Comparison of ENCODE assay signal across 14 cellular contexts in the genomic region with DNA sequence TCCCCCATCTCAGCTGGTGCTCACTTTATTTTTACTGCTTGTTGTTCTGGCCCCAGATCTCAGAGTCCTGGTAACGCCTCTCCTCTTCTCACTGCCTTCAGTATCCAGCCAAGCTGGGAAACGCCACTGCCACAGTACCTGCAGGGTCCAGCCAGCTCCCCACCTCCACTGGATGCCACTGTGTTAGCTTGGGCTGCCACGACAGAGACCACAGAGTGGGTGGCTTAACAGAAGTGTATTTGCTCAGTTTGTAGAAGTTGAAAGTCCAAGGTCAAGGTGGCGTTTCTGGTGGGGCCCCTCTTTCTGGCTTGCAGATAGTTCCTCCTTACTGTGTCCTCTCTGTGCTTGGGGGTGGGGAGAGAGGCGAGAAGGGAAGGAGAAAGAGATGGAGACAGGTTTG.
DNase-seq lines count a peak whose midpoint lies in the region; ATAC-seq and TF ChIP-seq lines count a peak whose summit lies in the region.
"Had no signal": no experiment of that assay in that cellular context is flagged by ENCODE, and none has a peak within 500 bp of the region (broad histone marks: within the 10 kb centered on the region; RNA-seq: fewer than 3 reads in every experiment).

No MANE protein-coding gene starts in this region.

- H3K4me3 Mint-ChIP-seq in H9 (no peak overlapping the region), progenitor cell of endocrine pancreas (ENCODE audit: low read depth) (no peak overlapping the region), CD14-positive monocyte (no peak overlapping the region)
- no peak overlapping the region for H3K4me3 Mint-ChIP-seq in central memory CD8-positive, alpha-beta T cell
- H3K4me3 Mint-ChIP-seq: CD4-positive, alpha-beta T cell; HFFc6 had no signal

- H4K8ac ChIP-seq in H9 (replicated peaks; ENCODE audit: insufficient read length, low read depth, low read length), result no peak overlapping the region

- H3K9me3 ChIP-seq in H9 (ENCODE audit: control insufficient read depth, low read depth, low read length), result no peaks in the 10 kb centered on the region

- H3K23me2 ChIP-seq in H9 (ENCODE audit: insufficient read length, low read depth, low read length, poor library complexity, severe bottlenecking), result no peaks in the 10 kb centered on the region

- H4K91ac ChIP-seq in H9 (ENCODE audit: insufficient read length, low read depth, low read length), result peak overlapping the region; percentile 58

- H3K27ac Mint-ChIP-seq in H9, result no peak overlapping the region; a peak in 1 of 7 replicates
- H3K27ac Mint-ChIP-seq in central memory CD8-positive, alpha-beta T cell (ENCODE audit: low read depth), result peak overlapping the region; percentile 30
- H3K27ac Mint-ChIP-seq in progenitor cell of endocrine pancreas, result peak overlapping the region; percentile 3
- peak overlapping the region in 1 of 7 donors; percentile 13 for H3K27ac Mint-ChIP-seq in CD14-positive monocyte
- H3K27ac Mint-ChIP-seq: CD4-positive, alpha-beta T cell; HFFc6 had no signal

- H2AFZ ChIP-seq in H9 (ENCODE audit: low read length), result no peak overlapping the region

- no peak overlapping the region for H2BK15ac ChIP-seq in H9 (ENCODE audit: low read depth, low read length)

- intact Hi-C loops in CD14-positive monocyte (cut with micrococcal nuclease), result no loop called here

- no peak overlapping the region for H2BK5ac ChIP-seq in H9 (ENCODE audit: insufficient read length, low read length)

- no peaks in the 10 kb centered on the region for H4K20me1 ChIP-seq in H9 (ENCODE audit: control insufficient read depth, insufficient read depth, insufficient read length)

- H3K36me3 Mint-ChIP-seq in H9 (ENCODE audit: insufficient read depth in 1 of 3, low read depth in 3 of 3) (peaks cover 4 to 8% (median 5%) of the 10 kb centered on the region in 3 experiments; a peak in 6 of 7 replicates), progenitor cell of endocrine pancreas (ENCODE audit: insufficient read depth) (peaks cover 13% of the 10 kb centered on the region), CD14-positive monocyte (no peaks in the 10 kb centered on the region)
- H3K36me3 Mint-ChIP-seq in central memory CD8-positive, alpha-beta T cell (ENCODE audit: insufficient read depth), result peaks cover 4% of the 10 kb centered on the region

- no CpG with 5 or more reads among the region's 5 CpGs for WGBS in H9 (ENCODE audit: extremely low coverage, insufficient read length, low lambda C conversion rate)

- peaks cover 3% of the 10 kb centered on the region; the same call in 1 of the 2 replicates for H3K79me2 ChIP-seq in H9 (ENCODE audit: insufficient read depth, low read length)

- no peak overlapping the region for H2BK20ac ChIP-seq in H9 (ENCODE audit: low read depth, low read length, poor library complexity, severe bottlenecking)

- no peak overlapping the region for H4K5ac ChIP-seq in H9 (ENCODE audit: insufficient read length, low read depth, low read length)

- H2BK12ac ChIP-seq in H9 (ENCODE audit: insufficient read length, low read depth, low read length), result no peak overlapping the region

- H3K4me2 ChIP-seq in H9 (ENCODE audit: insufficient read depth, insufficient read length, low read length), result no peak overlapping the region

- peaks cover 0 to 8% of the 10 kb centered on the region in 2 experiments; a peak in 3 of 5 replicates for H3K9me3 Mint-ChIP-seq in H9
- H3K9me3 Mint-ChIP-seq in central memory CD8-positive, alpha-beta T cell, result no peaks in the 10 kb centered on the region
- H3K9me3 Mint-ChIP-seq in progenitor cell of endocrine pancreas (ENCODE audit: low read depth), result peaks cover 3% of the 10 kb centered on the region
- H3K9me3 Mint-ChIP-seq in CD14-positive monocyte, result peaks cover 5 to 14% (median 8%) of the 10 kb centered on the region in 7 donors
- H3K9me3 Mint-ChIP-seq: CD4-positive, alpha-beta T cell; HFFc6 had no signal

- H3K4me1 ChIP-seq in H9 (ENCODE audit: insufficient read depth, low read length), result no peaks in the 10 kb centered on the region

- DNase-seq in NOMO-1 treated with DMSO at 0.1 percent for 48 hours (lab: John Stamatoyannopoulos, UW; ENCODE audit: unreplicated experiment), result peak; percentile 12
- DNase-seq in NOMO-1 treated with dmso at 0.1 percent for 144 hours (lab: John Stamatoyannopoulos, UW; ENCODE audit: unreplicated experiment), result no peak
- DNase-seq in H9, result no peak
- DNase-seq in central memory CD8-positive, alpha-beta T cell (ENCODE audit: low spot score in 2 of 2), result no peak
- DNase-seq in progenitor cell of endocrine pancreas (ENCODE audit: low spot score, unreplicated experiment), result no peak
- no peak for DNase-seq in stimulated activated naive CD4-positive, alpha-beta T cell (lab: John Stamatoyannopoulos, UW)
- DNase-seq in CD14-positive monocyte (ENCODE audit: low spot score), result no peak
- no peak for DNase-seq in NCI-H2227 (lab: John Stamatoyannopoulos, UW; ENCODE audit: unreplicated experiment)
- DNase-seq: Calu3; CD4-positive, alpha-beta T cell; DMS 273 treated with DMSO at 0.1 percent for 48 hours; HCEC 1CT; HFFc6 had no signal

- H3K79me1 ChIP-seq in H9 (ENCODE audit: insufficient read depth, low read depth, low read length, poor library complexity, severe bottlenecking), result peaks cover 7% of the 10 kb centered on the region

- peak overlapping the region; percentile 13; the same call in 1 of the 2 replicates for H3K14ac ChIP-seq in H9 (ENCODE audit: insufficient read depth, low read length)

- ATAC-seq in central memory CD8-positive, alpha-beta T cell (replicated peaks; ENCODE audit: extremely low read depth, poor library complexity, severe bottlenecking), result no peak

- no peak overlapping the region for H3K23ac ChIP-seq in H9 (ENCODE audit: insufficient read length, low read depth, low read length)

- H3K27me3 Mint-ChIP-seq in H9 (ENCODE audit: low read depth) (no peaks in the 10 kb centered on the region; the same call in 1 of the 2 replicates), progenitor cell of endocrine pancreas (no peaks in the 10 kb centered on the region), CD14-positive monocyte (ENCODE audit: low read depth in 3 of 3) (peaks cover 1 to 3% (median 2%) of the 10 kb centered on the region in 3 donors)
- H3K27me3 Mint-ChIP-seq in central memory CD8-positive, alpha-beta T cell, result peaks cover 7% of the 10 kb centered on the region

- H3K56ac ChIP-seq in H9 (ENCODE audit: insufficient read length, low read depth, low read length), result no peak overlapping the region

- no peak overlapping the region for H2BK120ac ChIP-seq in H9 (ENCODE audit: low read depth, low read length, poor library complexity, severe bottlenecking)

- H3K4me1 Mint-ChIP-seq in H9 (peaks cover 20 to 31% of the 10 kb centered on the region in 2 experiments), progenitor cell of endocrine pancreas (ENCODE audit: low read depth) (peaks cover 14% of the 10 kb centered on the region), CD14-positive monocyte (no peaks in the 10 kb centered on the region)
- H3K4me1 Mint-ChIP-seq in central memory CD8-positive, alpha-beta T cell, result peaks cover 8% of the 10 kb centered on the region

- H3K27me3 ChIP-seq in H9 (ENCODE audit: insufficient read depth, low read length), result no peaks in the 10 kb centered on the region

- no peak overlapping the region for H3K18ac ChIP-seq in H9 (ENCODE audit: insufficient read length, low read depth, low read length)

- H3K4ac ChIP-seq in H9 (ENCODE audit: low read depth, low read length), result no peak overlapping the region

- no peak overlapping the region for H3K9ac ChIP-seq in H9 (ENCODE audit: extremely low read depth, insufficient read length, low read length)

- no peak overlapping the region for H3K27ac ChIP-seq in H9 (ENCODE audit: insufficient read length, low read depth, low read length)
- H3K27ac ChIP-seq: 22Rv1 had no signal

- H2AK5ac ChIP-seq in H9 (ENCODE audit: insufficient read length, low read length), result no peak overlapping the region

- TF ChIP-seq CTCF in H9 (conservative IDR thresholded peaks at IDR 0.05), result no peak
- no peak for TF ChIP-seq CTCF in progenitor cell of endocrine pancreas (IDR thresholded peaks at IDR 0.05; ENCODE audit: unreplicated experiment)
- TF ChIP-seq CTCF in CD14-positive monocyte (IDR thresholded peaks at IDR 0.05), result no peak

- no peak overlapping the region for H3T11ph ChIP-seq in H9 (ENCODE audit: low read length)

Comparison
In these comparisons a context has a peak if more than half of its experiments do, and no peak if none do; other contexts are left out.
1. H3K27ac Mint-ChIP-seq: peak in central memory CD8-positive, alpha-beta T cell (single experiment) and progenitor cell of endocrine pancreas (single experiment); none in H9 (0 of 3).